ENCODE assay signal across 1 cellular context in the genomic region with DNA sequence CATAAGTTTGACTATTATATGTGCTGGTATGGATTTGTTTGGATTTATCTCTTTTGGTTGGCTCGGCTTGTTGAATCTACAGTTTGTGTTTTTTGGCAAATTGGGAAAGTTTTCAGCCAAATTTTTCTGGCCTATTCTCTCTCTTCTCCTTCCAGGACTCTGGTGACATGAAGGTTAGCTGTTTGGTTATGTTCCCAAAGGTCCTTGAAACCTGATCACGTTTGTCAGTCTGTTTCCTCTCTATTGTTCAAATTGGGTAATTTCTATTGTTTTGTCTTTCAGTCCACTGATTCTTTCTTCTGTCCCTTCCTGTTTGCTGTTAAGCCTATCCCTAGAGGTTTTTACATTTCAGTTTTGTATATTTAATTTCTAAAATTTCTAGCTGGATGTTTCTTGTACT.
TF ChIP-seq lines count a peak whose summit lies in the region.

No MANE protein-coding gene starts in this region.

TF ChIP-seq in GM23338, 12 proteins besides CTCF, POLR2A, EP300 and RAD21 (continued from another document):
- TF ChIP-seq ZNF462 (CRISPR knock-in tag; IDR thresholded peaks at IDR 0.05) (no peak), JUNB (IDR thresholded peaks at IDR 0.05; ENCODE audit: unreplicated experiment) (no peak)
